Comparison of ENCODE assay signal across 1 cellular context in the genomic region with DNA sequence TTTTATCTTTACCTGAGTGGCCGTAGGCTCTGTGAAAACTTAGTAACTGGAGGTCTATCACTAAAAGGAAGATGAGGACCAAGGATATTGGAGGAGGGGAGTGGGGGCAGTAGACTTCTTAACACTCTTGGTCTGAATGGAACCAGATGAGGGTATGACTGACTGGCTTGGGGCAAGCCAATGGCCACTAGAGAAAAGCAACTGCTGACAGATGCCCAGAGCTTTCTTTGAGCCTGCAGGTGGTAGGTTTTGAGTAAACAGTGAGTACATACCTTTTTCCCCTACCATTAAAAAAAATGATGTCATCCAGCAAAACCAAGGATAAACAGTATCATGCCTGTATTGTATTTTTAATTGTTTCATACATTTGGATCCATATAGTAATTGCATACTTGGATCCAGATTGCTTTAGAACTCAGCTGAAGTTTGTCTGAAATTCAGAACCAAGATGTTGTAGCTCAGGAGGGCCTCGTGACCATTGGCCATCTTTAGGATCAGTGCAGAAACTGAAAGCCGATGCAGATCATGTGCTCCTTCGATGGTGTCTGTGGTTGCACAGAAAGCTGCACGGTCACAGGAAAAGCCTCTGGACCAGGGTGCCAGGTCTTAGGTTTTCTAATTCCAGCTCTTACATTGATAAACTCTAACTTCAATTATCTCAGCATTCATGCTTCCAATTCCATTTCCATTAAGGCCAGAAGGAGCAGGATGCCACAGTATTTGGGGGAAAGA.
A peak's percentile ranks its signal among the peaks of the same experiment; 100 is the strongest.
TF ChIP-seq lines count a peak whose summit lies in the region.

No MANE protein-coding gene starts in this region.

TF ChIP-seq in GM12878, 131 proteins besides CTCF, POLR2A, EP300 and RAD21 (continued from another document):
- TF ChIP-seq RUNX3 (IDR thresholded peaks at IDR 0.05; ENCODE audit: low read length): peak; percentile 30
